Comparison of ENCODE assay signal across 27 cellular contexts in the genomic region with DNA sequence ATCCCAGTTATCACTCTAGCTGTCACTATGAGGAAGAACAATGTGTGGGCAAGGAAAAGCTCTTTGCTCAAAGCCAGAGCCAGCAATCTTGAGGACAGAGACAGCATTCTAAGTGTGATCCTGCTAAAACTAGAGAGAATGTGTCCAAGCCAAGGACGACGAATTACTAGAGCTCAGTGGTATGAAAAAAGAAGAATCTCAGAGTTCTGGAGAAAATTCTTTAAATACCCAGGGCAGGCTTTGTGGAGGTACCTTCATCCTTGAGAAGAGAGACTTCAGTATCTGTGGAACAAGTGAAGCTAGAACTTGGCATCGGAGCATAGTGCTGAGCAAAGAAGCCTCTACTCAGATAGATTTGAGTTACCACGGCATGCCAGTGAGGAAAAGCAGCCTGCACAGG.
"Had no signal": no experiment of that assay in that cellular context is flagged by ENCODE, and none has a peak within 500 bp of the region (broad histone marks: within the 10 kb centered on the region; RNA-seq: fewer than 3 reads in every experiment).

No MANE protein-coding gene starts in this region.

- H3K36me3 ChIP-seq: adrenal gland, left lung, neutrophil, ovary, prostate gland, vagina had no signal

- H3K4me1 Mint-ChIP-seq: activated B cell treated with CpG ODN at 0.5 μM for 24 hours, natural killer cell had no signal

- DNase-seq: activated B cell treated with CpG ODN at 0.5 μM for 24 hours; activated CD4-positive, alpha-beta T cell treated with anti-CD3 and anti-CD28 coated beads for 4 hours; activated CD4-positive, alpha-beta T cell treated with anti-CD3 and anti-CD28 coated beads, Interleukin-2, amount 50 U/mL, for 48 hours; activated CD8-positive, alpha-beta memory T cell treated with anti-CD3 and anti-CD28 coated beads, Interleukin-2, amount 50 U/mL, for 48 hours; activated naive CD4-positive, alpha-beta T cell; activated T-cell treated with anti-CD3 and anti-CD28 coated beads, Interleukin-2, amount 50 U/mL, for 4 hours; adrenal gland; cerebellar nuclear complex; cortex of kidney; effector CD4-positive, alpha-beta T cell; foreskin fibroblast; left lung; natural killer cell; ovary; stimulated activated CD4-positive, alpha-beta T cell treated with anti-CD3 and anti-CD28 coated beads, Interleukin-4, amount 100 ng/mL, for 4 hours; T1000; testis had no signal

- H3K36me3 Mint-ChIP-seq: activated naive CD8-positive, alpha-beta T cell; mesothelial cell of epicardium; natural killer cell had no signal

- H3K4me3 Mint-ChIP-seq: activated B cell treated with CpG ODN at 0.5 μM for 24 hours; activated naive CD8-positive, alpha-beta T cell; activated T-cell treated with anti-CD3 and anti-CD28 coated beads, Interleukin-2, amount 50 U/mL, for 4 hours; mesothelial cell of epicardium; natural killer cell; stimulated activated naive CD8-positive, alpha-beta T cell treated with anti-CD3 and anti-CD28 coated beads, Interleukin-15, Interleukin-2, amounts not matched to agents 100 ng/mL and 50 ng/mL, for 24 hours; T-helper 1 cell treated with Interleukin-12 subunit alpha and Interleukin-12 subunit beta and Interleukin-4 antibody, amounts not matched to agents 30 μg/mL and 1 μg/mL, for 36 hours; type B pancreatic cell had no signal

- H3K9me3 Mint-ChIP-seq: activated B cell treated with CpG ODN at 0.5 μM for 24 hours; activated T-helper 2 cell treated with anti-CD3 and anti-CD28 coated beads, Interferon-gamma antibody, Interleukin-2, Interleukin-4, amounts not matched to agents 10 μg/mL and 5 μg/mL and 100 μg/mL, durations not matched to agents 14 hours and 24 hours and 36 hours; mesothelial cell of epicardium; natural killer cell; stimulated activated naive CD8-positive, alpha-beta T cell treated with anti-CD3 and anti-CD28 coated beads, Interleukin-15, Interleukin-2, amounts not matched to agents 100 ng/mL and 50 ng/mL, for 24 hours; T-helper 1 cell treated with Interleukin-12 subunit alpha and Interleukin-12 subunit beta and Interleukin-4 antibody, amounts not matched to agents 30 μg/mL and 1 μg/mL, for 36 hours; type B pancreatic cell had no signal

- H3K4me3 ChIP-seq: adrenal gland, left lung, lung, ovary, prostate gland, testis, vagina had no signal

- H3K27me3 Mint-ChIP-seq: activated B cell treated with CpG ODN at 0.5 μM for 24 hours; activated naive CD8-positive, alpha-beta T cell; stimulated activated naive CD8-positive, alpha-beta T cell treated with anti-CD3 and anti-CD28 coated beads, Interleukin-15, Interleukin-2, amounts not matched to agents 100 ng/mL and 50 ng/mL, for 24 hours had no signal

- ATAC-seq: activated T-cell treated with anti-CD3 and anti-CD28 coated beads, Interleukin-2, amount 50 U/mL, for 4 hours; natural killer cell had no signal

- H3K27ac ChIP-seq: adrenal gland, left lung, ovary, prostate gland, testis, vagina had no signal

- H3K4me1 ChIP-seq: adrenal gland, prostate gland, testis, vagina had no signal

- H3K9me3 ChIP-seq: adrenal gland, left lung, neutrophil, ovary, prostate gland, testis, vagina had no signal

- H3K27ac Mint-ChIP-seq: activated B cell treated with CpG ODN at 0.5 μM for 24 hours; activated naive CD8-positive, alpha-beta T cell; activated T-helper 2 cell treated with anti-CD3 and anti-CD28 coated beads, Interferon-gamma antibody, Interleukin-2, Interleukin-4, amounts not matched to agents 10 μg/mL and 5 μg/mL and 100 μg/mL, durations not matched to agents 14 hours and 24 hours and 36 hours; mesothelial cell of epicardium; natural killer cell; stimulated activated naive CD8-positive, alpha-beta T cell treated with anti-CD3 and anti-CD28 coated beads, Interleukin-15, Interleukin-2, amounts not matched to agents 100 ng/mL and 50 ng/mL, for 24 hours; T-helper 1 cell treated with Interleukin-12 subunit alpha and Interleukin-12 subunit beta and Interleukin-4 antibody, amounts not matched to agents 30 μg/mL and 1 μg/mL, for 36 hours; type B pancreatic cell had no signal

- H3K27me3 ChIP-seq: adrenal gland, left lung, neutrophil, ovary, testis, vagina had no signal
